Comparison of ENCODE assay signal across 10 cellular contexts in genomic region chr9:85723220-85723619, GRCh38.
DNase-seq lines count a peak whose midpoint lies in the region; ATAC-seq and TF ChIP-seq lines count a peak whose summit lies in the region.
"Had no signal": no experiment of that assay in that cellular context is flagged by ENCODE, and none has a peak within 500 bp of the region (broad histone marks: within the 10 kb centered on the region; RNA-seq: fewer than 3 reads in every experiment).

No MANE protein-coding gene starts in this region.

- DNase-seq in T-helper 1 cell, result peak; percentile 13 to 64 (median 32)
- peak; percentile 58 for DNase-seq in activated T-cell treated with anti-CD3 and anti-CD28 coated beads, Interleukin-2, amount 50 U/mL, for 1 hour
- peak; percentile 42 for DNase-seq in epithelial cell of esophagus (ENCODE audit: low read depth)
- peak in 2 of 3 donors; percentile 10 to 39 for DNase-seq in stimulated activated CD4-positive, alpha-beta T cell treated with anti-CD3 and anti-CD28 coated beads, TNF-alpha, amount 100 ng/mL, for 1 hour (ENCODE audit: low read depth in 3 of 3, low spot score in 1 of 3)
- no peak for DNase-seq in NCI-H2196 (lab: John Stamatoyannopoulos, UW; ENCODE audit: unreplicated experiment)
- no peak for DNase-seq in RPMI8226
- DNase-seq: GDM1, NCI-H1092 treated with DMSO at 0.1 percent for 48 hours had no signal

- TF ChIP-seq CTCF in epithelial cell of esophagus (IDR thresholded peaks at IDR 0.05; ENCODE audit: insufficient read depth, low read depth, low read length, missing control alignments), result no peak

- H3K4me3 ChIP-seq in epithelial cell of esophagus (ENCODE audit: low read length), result no peak overlapping the region
- H3K4me3 ChIP-seq: Peyer's patch had no signal

- ATAC-seq in HG02798 (IDR thresholded peaks at IDR 0.05; ENCODE audit: poor library complexity, unreplicated experiment), result no peak

Comparison
In these comparisons a context has a peak if more than half of its experiments do, and no peak if none do; other contexts are left out.
1. DNase-seq: peak in T-helper 1 cell (5 of 5), activated T-cell treated with anti-CD3 and anti-CD28 coated beads, Interleukin-2, amount 50 U/mL, for 1 hour (single experiment), epithelial cell of esophagus (single experiment) and stimulated activated CD4-positive, alpha-beta T cell treated with anti-CD3 and anti-CD28 coated beads, TNF-alpha, amount 100 ng/mL, for 1 hour (2 of 3); none in NCI-H2196 (single experiment) and RPMI8226 (single experiment).